1 cellular context compared by ENCODE assay signal in genomic region chr2:176170606-176171005, GRCh38.
TF ChIP-seq lines count a peak whose summit lies in the region.

No MANE protein-coding gene starts in this region.

TF ChIP-seq in H1, 55 proteins besides CTCF, POLR2A, EP300 and RAD21:
- TF ChIP-seq RXRA (IDR thresholded peaks at IDR 0.05; ENCODE audit: insufficient read depth, low read depth, low read length) (no peak), CBX8 (IDR thresholded peaks at IDR 0.05; ENCODE audit: borderline replicate concordance, low read depth, low read length) (no peak), CREB1 (IDR thresholded peaks at IDR 0.05) (no peak), HDAC2 (IDR thresholded peaks at IDR 0.05; ENCODE audit: borderline replicate concordance in 1 of 2, low read depth in 2 of 2, low read length in 2 of 2) (no peak)
